ENCODE assay signal across 1 cellular context in genomic region chr5:134289509-134290113, GRCh38.
TF ChIP-seq lines count a peak whose summit lies in the region.

No MANE protein-coding gene starts in this region.

TF ChIP-seq in HepG2, 621 proteins besides CTCF, POLR2A, EP300 and RAD21 (continued from another document and continues in another):
- TF ChIP-seq ARID3A (IDR thresholded peaks at IDR 0.05; ENCODE audit: low read depth, low read length) = peak; percentile 46; the same call in 1 of the 2 replicates
- no peak for TF ChIP-seq AGO2 (optimal IDR thresholded peaks at IDR 0.05; ENCODE audit: low read depth, low read length)
- peak; percentile 75 for TF ChIP-seq NR2F2 (IDR thresholded peaks at IDR 0.05; ENCODE audit: borderline replicate concordance, low read depth)
- TF ChIP-seq TFE3 (CRISPR knock-in tag; IDR thresholded peaks at IDR 0.05) = no peak
- TF ChIP-seq ZNF24 (IDR thresholded peaks at IDR 0.05) = 0 out of 2 replicates have a peak, but pooled peaks have one; percentile 26
- peak; percentile 24; the same call in 1 of the 2 replicates for TF ChIP-seq KAT8 (CRISPR knock-in tag; IDR thresholded peaks at IDR 0.05)
- no peak for TF ChIP-seq TOE1 (CRISPR knock-in tag; IDR thresholded peaks at IDR 0.05)
- TF ChIP-seq KLF16 (CRISPR knock-in tag; IDR thresholded peaks at IDR 0.05) = peak in 1 of 2 experiments; percentile 22; a peak in 1 of 4 replicates
- TF ChIP-seq ZNF335 (CRISPR knock-in tag; IDR thresholded peaks at IDR 0.05) = peak; percentile 69; the same call in 1 of the 2 replicates
- TF ChIP-seq PHB2 (IDR thresholded peaks at IDR 0.05; ENCODE audit: partially characterized antibody) = no peak
- peak; percentile 60; the same call in 1 of the 2 replicates for TF ChIP-seq THRA (CRISPR knock-in tag; IDR thresholded peaks at IDR 0.05; ENCODE audit: borderline replicate concordance)
- TF ChIP-seq TGIF2 (CRISPR knock-in tag; IDR thresholded peaks at IDR 0.05) = 0 out of 2 replicates have a peak, but pooled peaks have one; percentile 31
- TF ChIP-seq HNF4G (IDR thresholded peaks at IDR 0.05; ENCODE audit: borderline replicate concordance, low read depth, low read length) = peak; percentile 28; the same call in 1 of the 2 replicates
- TF ChIP-seq HNF4G (CRISPR knock-in tag; IDR thresholded peaks at IDR 0.05; ENCODE audit: borderline replicate concordance, low read depth) = no peak
- TF ChIP-seq ZFP41 (CRISPR knock-in tag; IDR thresholded peaks at IDR 0.05; ENCODE audit: borderline replicate concordance) = no peak
- TF ChIP-seq TEAD3 (CRISPR knock-in tag; optimal IDR thresholded peaks at IDR 0.05; ENCODE audit: borderline replicate concordance) = peak; percentile 80
- peak; percentile 8; the same call in 1 of the 2 replicates for TF ChIP-seq BHLHE40 (IDR thresholded peaks at IDR 0.05; ENCODE audit: low read length)
- TF ChIP-seq GATAD2A (CRISPR knock-in tag; IDR thresholded peaks at IDR 0.05) = peak; percentile 30; the same call in 1 of the 2 replicates
- peak; percentile 52; the same call in 1 of the 2 replicates for TF ChIP-seq MIXL1 (CRISPR knock-in tag; IDR thresholded peaks at IDR 0.05)
- peak; percentile 52; the same call in 1 of the 2 replicates for TF ChIP-seq RXRB (CRISPR knock-in tag; IDR thresholded peaks at IDR 0.05; ENCODE audit: borderline replicate concordance)
- TF ChIP-seq ZNF30 (CRISPR knock-in tag; IDR thresholded peaks at IDR 0.05) = no peak
- TF ChIP-seq ZNF703 (CRISPR knock-in tag; IDR thresholded peaks at IDR 0.05; ENCODE audit: borderline replicate concordance) = no peak
- peak; percentile 25; the same call in 1 of the 2 replicates for TF ChIP-seq ERF (CRISPR knock-in tag; IDR thresholded peaks at IDR 0.05)
- no peak for TF ChIP-seq ZNF746 (CRISPR knock-in tag; IDR thresholded peaks at IDR 0.05)
- peak; percentile 47; the same call in 1 of the 2 replicates for TF ChIP-seq IRF2 (CRISPR knock-in tag; IDR thresholded peaks at IDR 0.05)
- no peak for TF ChIP-seq ZBED4 (CRISPR knock-in tag; IDR thresholded peaks at IDR 0.05; ENCODE audit: borderline replicate concordance)
- no peak for TF ChIP-seq KAT2B (IDR thresholded peaks at IDR 0.05; ENCODE audit: borderline replicate concordance, low read depth, low read length)
- 0 out of 2 replicates have a peak, but pooled peaks have one; percentile 48 for TF ChIP-seq ZNF264 (CRISPR knock-in tag; IDR thresholded peaks at IDR 0.05)
- no peak for TF ChIP-seq MXI1 (IDR thresholded peaks at IDR 0.05; ENCODE audit: borderline replicate concordance, low read depth, low read length)
- TF ChIP-seq NR2F6 (IDR thresholded peaks at IDR 0.05) = peak; percentile 94
- TF ChIP-seq NR2F6 (CRISPR knock-in tag; IDR thresholded peaks at IDR 0.05) = peak; percentile 93
- no peak for TF ChIP-seq SOX5 (CRISPR knock-in tag; IDR thresholded peaks at IDR 0.05; ENCODE audit: borderline replicate concordance)
- TF ChIP-seq FOXA3 (CRISPR knock-in tag; IDR thresholded peaks at IDR 0.05) = 0 out of 2 replicates have a peak, but pooled peaks have one; percentile 7
- TF ChIP-seq EEA1 (CRISPR knock-in tag; IDR thresholded peaks at IDR 0.05; ENCODE audit: borderline replicate concordance) = no peak
- 0 out of 2 replicates have a peak, but pooled peaks have one; percentile 20 for TF ChIP-seq FOSL2 (CRISPR knock-in tag; IDR thresholded peaks at IDR 0.05)
- TF ChIP-seq SMC3 (IDR thresholded peaks at IDR 0.05; ENCODE audit: low read length) = peak; percentile 99
- no peak for TF ChIP-seq GRHL1 (CRISPR knock-in tag; conservative IDR thresholded peaks at IDR 0.05)
- no peak for TF ChIP-seq ZNF883 (CRISPR knock-in tag; IDR thresholded peaks at IDR 0.05; ENCODE audit: not compliant biosample characterization)
- no peak for TF ChIP-seq ZSCAN30 (CRISPR knock-in tag; IDR thresholded peaks at IDR 0.05)
- peak; percentile 41 for TF ChIP-seq ARID5B (CRISPR knock-in tag; IDR thresholded peaks at IDR 0.05)
- TF ChIP-seq CEBPB (IDR thresholded peaks at IDR 0.05; ENCODE audit: borderline replicate concordance, low read depth, low read length) = peak; percentile 81
- no peak for TF ChIP-seq MEF2D (CRISPR knock-in tag; IDR thresholded peaks at IDR 0.05)
- TF ChIP-seq STAG1 (CRISPR knock-in tag; IDR thresholded peaks at IDR 0.05) = peak; percentile 97
- no peak for TF ChIP-seq NKX3-1 (CRISPR knock-in tag; IDR thresholded peaks at IDR 0.05)
- peak; percentile 90 to 92 for TF ChIP-seq NR2F1 (CRISPR knock-in tag; IDR thresholded peaks at IDR 0.05)
- 0 out of 4 replicates have a peak, but pooled peaks of 1 of the 2 experiments have one; percentile 13 for TF ChIP-seq MAFK (conservative IDR thresholded peaks at IDR 0.05 in 1 of 2, IDR thresholded peaks at IDR 0.05 in 1 of 2; ENCODE audit: low read length in 2 of 2)
- TF ChIP-seq ZNF576 (CRISPR knock-in tag; IDR thresholded peaks at IDR 0.05) = no peak
